8 cellular contexts compared by ENCODE assay signal in genomic region chr19:51691122-51692064, GRCh38. TPM values are rescaled to one million over a fixed set of nuclear protein-coding genes. Genes with fewer than 3 reads are reported as not detected.
A peak's percentile ranks its signal among the peaks of the same experiment; 100 is the strongest.
DNase-seq lines count a peak whose midpoint lies in the region; ATAC-seq, FAIRE-seq and TF ChIP-seq lines count a peak whose summit lies in the region.

No MANE protein-coding gene starts in this region.

- H3K4me3 ChIP-seq in AG09309 (ENCODE audit: control insufficient read depth, low read depth, low read length) (peak overlapping the region; percentile 92), HUES48 (ENCODE audit: low read depth, low read length) (peak overlapping the region; percentile 68), GM12878 (no peak overlapping the region), right lobe of liver (peak overlapping the region; percentile 43 to 49 (median 48)), tibial nerve (peak overlapping the region; percentile 68 to 99 (median 84))

- no peak overlapping the region for H3K4me2 ChIP-seq in GM12878 (ENCODE audit: control insufficient read depth, insufficient read depth)

- intact Hi-C loops in GM12878 (cut with micrococcal nuclease; ENCODE audit: unreplicated experiment) (no loop called here), right lobe of liver (cut with DNase I) (no loop called here)

- H3K27ac ChIP-seq in HUES48 (ENCODE audit: low read depth, low read length) (peak overlapping the region; percentile 81), GM12878 (ENCODE audit: control insufficient read depth, insufficient read depth) (no peak overlapping the region), right lobe of liver (peak overlapping the region in 2 of 3 donors; percentile 60 to 79), tibial nerve (peak overlapping the region; percentile 95 to 98 (median 96))

- H4K20me1 ChIP-seq in GM12878 (ENCODE audit: control insufficient read depth, insufficient read depth): no peaks in the 10 kb centered on the region

- BruUV-seq in GM12878 (replicated peaks; lab: Mats Ljungman, UMichigan): no TSS peak

- H3K36me3 ChIP-seq in HUES48 (ENCODE audit: control insufficient read depth, insufficient read depth, low read length): peaks cover 7% of the 10 kb centered on the region
- H3K36me3 ChIP-seq in GM12878 (ENCODE audit: control insufficient read depth in 2 of 2, insufficient read depth in 2 of 2, low read length in 1 of 2): no peaks in the 10 kb centered on the region
- H3K36me3 ChIP-seq in right lobe of liver: no peaks in the 10 kb centered on the region
- H3K36me3 ChIP-seq in tibial nerve: peaks cover 0 to 38% (median 0%) of the 10 kb centered on the region in 3 donors

- H3K9me3 ChIP-seq in HUES48 (ENCODE audit: control insufficient read depth, insufficient read depth, low read length): no peaks in the 10 kb centered on the region
- no peaks in the 10 kb centered on the region for H3K9me3 ChIP-seq in GM12878 (replicated peaks; ENCODE audit: control insufficient read depth, insufficient read depth, low read length)
- H3K9me3 ChIP-seq in right lobe of liver: no peaks in the 10 kb centered on the region
- H3K9me3 ChIP-seq in tibial nerve: no peaks in the 10 kb centered on the region

- peaks cover 18% of the 10 kb centered on the region for H3K4me1 ChIP-seq in HUES48 (ENCODE audit: control insufficient read depth, insufficient read depth, low read length)
- H3K4me1 ChIP-seq in GM12878 (ENCODE audit: control insufficient read depth, insufficient read depth, low read length): no peaks in the 10 kb centered on the region
- no peaks in the 10 kb centered on the region for H3K4me1 ChIP-seq in right lobe of liver
- H3K4me1 ChIP-seq in tibial nerve: peaks cover 0 to 59% (median 27%) of the 10 kb centered on the region in 4 donors

- H3K27me3 ChIP-seq in HUES48 (ENCODE audit: control insufficient read depth, insufficient read depth, low read length) (no peaks in the 10 kb centered on the region), GM12878 (replicated peaks in 1 of 2; ENCODE audit: control insufficient read depth in 2 of 2, insufficient read depth in 2 of 2, low read length in 1 of 2) (peaks cover 3 to 9% of the 10 kb centered on the region in 2 experiments), right lobe of liver (no peaks in the 10 kb centered on the region), tibial nerve (no peaks in the 10 kb centered on the region)

- TF ChIP-seq POLR2A in GM12878 (IDR thresholded peaks at IDR 0.05; ENCODE audit: low read depth, low read length): no peak
- TF ChIP-seq POLR2A in right lobe of liver (IDR thresholded peaks at IDR 0.05): no peak
- no peak for TF ChIP-seq POLR2A in tibial nerve (IDR thresholded peaks at IDR 0.05)

- RAD21 ChIA-PET in GM12878 (lab: Charles Lee; ENCODE audit: unreplicated experiment): no interaction called here

- no peak for FAIRE-seq in GM12878 (lab: Jason Lieb, UNC)

- H3K9ac ChIP-seq in HUES48 (ENCODE audit: low read depth, low read length) (no peak overlapping the region), GM12878 (ENCODE audit: control insufficient read depth, insufficient read depth, low read length) (no peak overlapping the region)

- ATAC-seq in GM12878 (no peak), right lobe of liver (no peak), GM21367 (IDR thresholded peaks at IDR 0.05; ENCODE audit: unreplicated experiment) (no peak), GM18868 (IDR thresholded peaks at IDR 0.05; ENCODE audit: unreplicated experiment) (no peak)

- in situ Hi-C loops in GM12878 (cut with MboI): no loop called here

- no peak for TF ChIP-seq RAD21 in GM12878 (IDR thresholded peaks at IDR 0.05; ENCODE audit: insufficient read depth, low read depth, low read length)

- CTCF ChIA-PET in GM12878 (lab: Yijun Ruan, JAX): no interaction called here

- H2AFZ ChIP-seq in GM12878 (ENCODE audit: control insufficient read depth, low read depth, low read length): no peak overlapping the region

- POLR2A ChIA-PET in GM12878 (lab: Charles Lee): no interaction called here

- WGBS in GM12878 (ENCODE audit: insufficient coverage, insufficient replicate concordance, low lambda C conversion rate, missing lambda C conversion rate): 37% methylated on average over 12 of the region's 16 CpGs
- WGBS in right lobe of liver (ENCODE audit: insufficient coverage, low coverage, low lambda C conversion rate, missing lambda C conversion rate): 29% methylated on average over 11 of the region's 16 CpGs
- 13 to 20% methylated on average over 16 of the region's 16 CpGs for WGBS in tibial nerve, 2 donors

- TF ChIP-seq CTCF in AG09309 (IDR thresholded peaks at IDR 0.05; ENCODE audit: control insufficient read depth, insufficient read depth, low read depth, low read length, missing control alignments) (no peak), GM12878 (IDR thresholded peaks at IDR 0.05 in 2 of 3, conservative IDR thresholded peaks at IDR 0.05 in 1 of 3; ENCODE audit: control insufficient read depth in 2 of 3, extremely low read depth in 1 of 3, insufficient read depth in 1 of 3, low read depth in 3 of 3, low read length in 3 of 3) (no peak), right lobe of liver (IDR thresholded peaks at IDR 0.05) (no peak), tibial nerve (IDR thresholded peaks at IDR 0.05) (no peak)

- SMC1A ChIA-PET in GM12878 (lab: Charles Lee; ENCODE audit: uncharacterized antibody, unreplicated experiment): interaction anchor here (0.6 kb wide), 1 partner anchor 78 kb away, joined by 3 read pairs; no protein-coding TSS in a partner anchor

- TF ChIP-seq EP300 in GM12878 (IDR thresholded peaks at IDR 0.05; ENCODE audit: borderline replicate concordance in 1 of 2, control insufficient read depth in 1 of 2, low read depth in 2 of 2, low read length in 2 of 2) (no peak), tibial nerve (IDR thresholded peaks at IDR 0.05) (no peak)

- no peak for DNase-seq in AG09309 (ENCODE audit: low read depth)
- no peak for DNase-seq in GM12878 (ENCODE audit: low read depth, low spot score)
- no peak for DNase-seq in right lobe of liver
- no peak for DNase-seq in tibial nerve (ENCODE audit: low spot score in 2 of 2)
- no peak for DNase-seq in A172 (ENCODE audit: low spot score)

- H3K79me2 ChIP-seq in GM12878 (ENCODE audit: control insufficient read depth, insufficient read depth, low read length): no peaks in the 10 kb centered on the region

RNA-seq across cellular contexts. Expression of gene SPACA6, which starts 1.7 kb away (rescaled TPM):
- 2.9 and 4.2 TPM in 2 replicates for total RNA-seq in GM12878 (2013; cell fraction: nucleolus; rRNA removed)
- total RNA-seq in GM12878 (2014; rRNA removed) (4.6 and 4.8 TPM in 2 replicates), GM12878 (2014; rRNA removed; fragmentation: Illumina TruSeq; extraction: Trizol) (0.78 and 1.1 TPM in 2 replicates), GM12878 (2021) (2.2 and 3.2 TPM in 2 replicates), right lobe of liver (1 to 10 TPM in 5 of 6 experiments, under 1 TPM in 1; 0.98 to 4.7 (median 2.3) TPM), tibial nerve (10 to 100 TPM; 10.7 to 47.9 (median 34.0) TPM)
- polyA plus RNA-seq in GM12878 (2011; ENCODE audit: low read depth): not detected
- polyA plus RNA-seq in GM12878 (2011; rRNA removed) (0.27 and 0.87 TPM in 2 replicates), GM12878 (2014; fragmentation: Illumina TruSeq; extraction: Trizol) (0.31 and 1.1 TPM in 2 replicates), GM12878 (2014; fragmentation: Nextera tagmentation; extraction: Ambion mirVana) (1 to 10 TPM; 1.2 to 1.3 TPM), GM12878 (2014; rRNA removed) (4.2 and 4.7 TPM in 2 replicates), GM12878 (2016; fragmentation: Nextera tagmentation; extraction: Ambion mirVana) (1 to 10 TPM; 3.0 to 6.5 TPM)
- polyA plus RNA-seq in GM12878 (2011; cell fraction: cytosol; rRNA removed): 0.36 and 0.97 TPM in 2 replicates
- polyA plus RNA-seq in GM12878 (2011; cell fraction: nucleus; rRNA removed): 0.81 and 1.2 TPM in 2 replicates
- 2.0 and 4.5 TPM in 2 replicates for polyA plus RNA-seq in GM12878 (2012)
- 0.36 and 0.37 TPM in 2 replicates for polyA minus RNA-seq in GM12878 (2011; rRNA and poly(A)+ RNA removed)
- not detected in 2 replicates for polyA minus RNA-seq in GM12878 (2011; cell fraction: cytosol; rRNA and poly(A)+ RNA removed)
- polyA minus RNA-seq in GM12878 (2011; cell fraction: nucleus; rRNA and poly(A)+ RNA removed): 3.0 and 8.2 TPM in 2 replicates
- 0.52 and 3.2 TPM in 2 replicates for total RNA-seq in A172 (2014; rRNA removed; shearing (Covaris generic))

RNA-seq across cellular contexts. Expression of gene HAS1, which starts 32.4 kb away (rescaled TPM):
- not detected in 2 replicates for total RNA-seq in GM12878 (2013; cell fraction: nucleolus; rRNA removed)
- total RNA-seq in GM12878 (2014; rRNA removed): not detected in 2 replicates
- total RNA-seq in GM12878 (2014; rRNA removed; fragmentation: Illumina TruSeq; extraction: Trizol): not detected in 2 replicates
- not detected in 2 replicates for total RNA-seq in GM12878 (2021)
- not detected for polyA plus RNA-seq in GM12878 (2011; ENCODE audit: low read depth)
- not detected in 2 replicates for polyA plus RNA-seq in GM12878 (2011; rRNA removed)
- not detected in 2 replicates for polyA plus RNA-seq in GM12878 (2011; cell fraction: cytosol; rRNA removed)
- polyA plus RNA-seq in GM12878 (2011; cell fraction: nucleus; rRNA removed): not detected in 2 replicates
- 0.04 and 0.12 TPM in 2 replicates for polyA plus RNA-seq in GM12878 (2012)
- polyA plus RNA-seq in GM12878 (2014; fragmentation: Illumina TruSeq; extraction: Trizol): not detected in 2 replicates
- polyA plus RNA-seq in GM12878 (2014; fragmentation: Nextera tagmentation; extraction: Ambion mirVana): not detected
- not detected in 2 replicates for polyA plus RNA-seq in GM12878 (2014; rRNA removed)
- not detected for polyA plus RNA-seq in GM12878 (2016; fragmentation: Nextera tagmentation; extraction: Ambion mirVana)
- polyA minus RNA-seq in GM12878 (2011; rRNA and poly(A)+ RNA removed): not detected in 2 replicates
- polyA minus RNA-seq in GM12878 (2011; cell fraction: cytosol; rRNA and poly(A)+ RNA removed): not detected in 2 replicates
- not detected in 2 replicates for polyA minus RNA-seq in GM12878 (2011; cell fraction: nucleus; rRNA and poly(A)+ RNA removed)
- total RNA-seq in right lobe of liver: not detected
- total RNA-seq in tibial nerve: 1 to 10 TPM in 1 of 4 donors, under 1 TPM in 1, not detected in 2; 0.44 to 3.3 TPM
- not detected in 2 replicates for total RNA-seq in A172 (2014; rRNA removed; shearing (Covaris generic))

RNA-seq across cellular contexts. Expression of gene SIGLEC14, which starts 44.8 kb away (rescaled TPM):
- total RNA-seq in GM12878 (2013; cell fraction: nucleolus; rRNA removed): 5.5 and 8.5 TPM in 2 replicates
- total RNA-seq in GM12878 (2014; rRNA removed) (4.4 and 6.7 TPM in 2 replicates), GM12878 (2014; rRNA removed; fragmentation: Illumina TruSeq; extraction: Trizol) (2.9 and 3.2 TPM in 2 replicates), GM12878 (2021) (6.2 and 6.8 TPM in 2 replicates), right lobe of liver (1 to 10 TPM in 4 of 6 experiments, not detected in 2; 2.9 to 6.1 (median 3.4) TPM), tibial nerve (1 to 10 TPM in 3 of 4 donors, not detected in 1; 1.9 to 6.3 (median 4.9) TPM)
- polyA plus RNA-seq in GM12878 (2011; ENCODE audit: low read depth): 0.68 TPM
- polyA plus RNA-seq in GM12878 (2011; rRNA removed) (0.72 and 1.6 TPM in 2 replicates), GM12878 (2014; fragmentation: Illumina TruSeq; extraction: Trizol) (4.8 and 5.0 TPM in 2 replicates), GM12878 (2014; fragmentation: Nextera tagmentation; extraction: Ambion mirVana) (under 1 TPM; 0.57 to 0.82 TPM), GM12878 (2014; rRNA removed) (4.4 and 4.6 TPM in 2 replicates), GM12878 (2016; fragmentation: Nextera tagmentation; extraction: Ambion mirVana) (1 to 10 TPM; 7.1 to 8.4 TPM)
- polyA plus RNA-seq in GM12878 (2011; cell fraction: cytosol; rRNA removed): 1.3 and 1.4 TPM in 2 replicates
- 0.76 and 1.3 TPM in 2 replicates for polyA plus RNA-seq in GM12878 (2011; cell fraction: nucleus; rRNA removed)
- polyA plus RNA-seq in GM12878 (2012): 1.1 and 1.6 TPM in 2 replicates
- polyA minus RNA-seq in GM12878 (2011; rRNA and poly(A)+ RNA removed): 0.66 and 1.5 TPM in 2 replicates
- not detected in 2 replicates for polyA minus RNA-seq in GM12878 (2011; cell fraction: cytosol; rRNA and poly(A)+ RNA removed)
- 0.48 and 1.8 TPM in 2 replicates for polyA minus RNA-seq in GM12878 (2011; cell fraction: nucleus; rRNA and poly(A)+ RNA removed)
- total RNA-seq in A172 (2014; rRNA removed; shearing (Covaris generic)): not detected in 2 replicates
